ENCODE assay signal across 8 cellular contexts in the genomic region with DNA sequence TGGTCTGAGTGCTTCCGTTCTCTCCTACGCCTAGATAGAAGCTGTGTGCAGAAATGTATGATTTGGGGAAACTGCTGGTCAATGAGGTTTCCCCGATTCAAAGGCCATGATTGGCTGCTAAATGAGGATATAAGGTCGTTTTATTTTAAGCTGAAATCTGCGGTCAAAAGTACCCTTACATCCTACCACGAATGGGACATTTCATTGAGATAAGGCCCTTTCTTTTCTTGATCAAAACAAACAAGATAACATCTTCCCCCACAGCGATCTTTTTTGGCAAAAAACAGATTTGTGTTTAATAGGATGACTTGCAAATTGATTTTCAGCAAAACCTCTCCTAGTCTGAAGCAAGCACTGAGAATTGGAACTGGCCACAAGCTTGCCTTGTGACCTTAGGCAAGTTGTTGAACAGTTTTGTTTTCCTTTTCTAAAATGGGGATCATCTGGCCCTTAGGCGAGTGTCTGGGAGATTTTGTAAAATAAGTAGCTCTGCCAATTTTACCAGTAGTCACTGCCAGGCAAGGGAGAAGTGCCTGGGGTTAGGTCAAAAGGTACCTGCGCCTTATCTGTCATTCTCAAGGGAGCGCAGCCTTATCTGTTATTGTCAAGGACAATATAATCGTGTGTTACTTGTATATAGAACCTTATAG. TPM values are rescaled to one million over a fixed set of nuclear protein-coding genes. Genes with fewer than 3 reads are reported as not detected.
DNase-seq lines count a peak whose midpoint lies in the region; ATAC-seq and TF ChIP-seq lines count a peak whose summit lies in the region.

No MANE protein-coding gene starts in this region.

- peak; percentile 30 for ATAC-seq in HG03439 (IDR thresholded peaks at IDR 0.05; ENCODE audit: unreplicated experiment)
- no peak for ATAC-seq in WTC11
- ATAC-seq in psoas muscle = peak in 1 of 4 donors; percentile 45

- H3K4me3 Mint-ChIP-seq in WTC11 = peak overlapping the region; percentile 88

- DNase-seq in NCI-H1092 treated with DMSO at 0.1 percent for 48 hours (lab: John Stamatoyannopoulos, UW) = peak; percentile 34
- no peak for DNase-seq in NCI-H1092 (lab: John Stamatoyannopoulos, UW)
- DNase-seq in WTC11 (ENCODE audit: low spot score) = no peak
- DNase-seq in globus pallidus (ENCODE audit: low spot score) = peak; percentile 44
- no peak for DNase-seq in psoas muscle
- no peak for DNase-seq in kidney tubule cell (ENCODE audit: low spot score)
- DNase-seq in activated effector memory CD4-positive, alpha-beta T cell treated with Interleukin-2 at 50 U/mL for 16 hours = no peak

- peaks cover 3% of the 10 kb centered on the region; the same call in 1 of the 2 replicates for H3K36me3 Mint-ChIP-seq in WTC11

- peaks cover 8% of the 10 kb centered on the region for H3K4me1 ChIP-seq in psoas muscle

- peaks cover 53% of the 10 kb centered on the region for H3K4me1 Mint-ChIP-seq in WTC11

- H3K27ac Mint-ChIP-seq in WTC11 = peak overlapping the region; percentile 91

- H3K9me3 ChIP-seq in psoas muscle = no peaks in the 10 kb centered on the region

- POLR2A ChIA-PET in WTC11 (lab: Charles Lee) = interaction anchor here (0.7 kb wide), 1 partner anchor 65 kb away, joined by 5 read pairs; the partner anchor contains the start of gene TRIM25

- peaks cover 5% of the 10 kb centered on the region for H3K9me3 Mint-ChIP-seq in WTC11

- no peak for TF ChIP-seq CTCF in WTC11 (IDR thresholded peaks at IDR 0.05)
- no peak for TF ChIP-seq CTCF in psoas muscle (IDR thresholded peaks at IDR 0.05)

- peak overlapping the region; percentile 53 for H3K27ac ChIP-seq in psoas muscle

- no peaks in the 10 kb centered on the region for H3K27me3 Mint-ChIP-seq in WTC11 (ENCODE audit: low read depth)

- no peaks in the 10 kb centered on the region for H3K27me3 ChIP-seq in psoas muscle (ENCODE audit: insufficient read depth in 3 of 3, low read length in 2 of 3)

- 27 to 46% (median 30%) methylated on average over 11 of the region's 11 CpGs for WGBS in psoas muscle, 3 donors

- peak overlapping the region; percentile 79 for H3K4me3 ChIP-seq in psoas muscle

- CTCF ChIA-PET in WTC11 (lab: Charles Lee) = interaction anchor here (0.6 to 3.4 kb wide), 9 partner anchors 18 to 276 kb away, joined by 3 to 15 read pairs (median 6); partner anchors contain the start of genes AKAP1 and COIL

- intact Hi-C loops in psoas muscle (cut with DNase I) = no loop called here

- peaks cover 0 to 27% of the 10 kb centered on the region in 2 donors for H3K36me3 ChIP-seq in psoas muscle (ENCODE audit: insufficient read depth in 1 of 2, low read depth in 1 of 2)

TF ChIP-seq in WTC11, 78 proteins besides CTCF, POLR2A, EP300 and RAD21 (continues in another document):
- TF ChIP-seq MLX (CRISPR knock-in tag; IDR thresholded peaks at IDR 0.05) (no peak), HMGXB4 (CRISPR knock-in tag; IDR thresholded peaks at IDR 0.05) (no peak), CREM (CRISPR knock-in tag; IDR thresholded peaks at IDR 0.05) (no peak), ZNF671 (CRISPR knock-in tag; IDR thresholded peaks at IDR 0.05) (no peak), NFATC4 (CRISPR knock-in tag; IDR thresholded peaks at IDR 0.05) (no peak), CREB1 (CRISPR knock-in tag; IDR thresholded peaks at IDR 0.05) (no peak), ZNF281 (CRISPR knock-in tag; IDR thresholded peaks at IDR 0.05) (no peak), FOXK1 (CRISPR knock-in tag; IDR thresholded peaks at IDR 0.05) (no peak), ZNF423 (CRISPR knock-in tag; IDR thresholded peaks at IDR 0.05) (no peak)
- TF ChIP-seq, protein P1, sequence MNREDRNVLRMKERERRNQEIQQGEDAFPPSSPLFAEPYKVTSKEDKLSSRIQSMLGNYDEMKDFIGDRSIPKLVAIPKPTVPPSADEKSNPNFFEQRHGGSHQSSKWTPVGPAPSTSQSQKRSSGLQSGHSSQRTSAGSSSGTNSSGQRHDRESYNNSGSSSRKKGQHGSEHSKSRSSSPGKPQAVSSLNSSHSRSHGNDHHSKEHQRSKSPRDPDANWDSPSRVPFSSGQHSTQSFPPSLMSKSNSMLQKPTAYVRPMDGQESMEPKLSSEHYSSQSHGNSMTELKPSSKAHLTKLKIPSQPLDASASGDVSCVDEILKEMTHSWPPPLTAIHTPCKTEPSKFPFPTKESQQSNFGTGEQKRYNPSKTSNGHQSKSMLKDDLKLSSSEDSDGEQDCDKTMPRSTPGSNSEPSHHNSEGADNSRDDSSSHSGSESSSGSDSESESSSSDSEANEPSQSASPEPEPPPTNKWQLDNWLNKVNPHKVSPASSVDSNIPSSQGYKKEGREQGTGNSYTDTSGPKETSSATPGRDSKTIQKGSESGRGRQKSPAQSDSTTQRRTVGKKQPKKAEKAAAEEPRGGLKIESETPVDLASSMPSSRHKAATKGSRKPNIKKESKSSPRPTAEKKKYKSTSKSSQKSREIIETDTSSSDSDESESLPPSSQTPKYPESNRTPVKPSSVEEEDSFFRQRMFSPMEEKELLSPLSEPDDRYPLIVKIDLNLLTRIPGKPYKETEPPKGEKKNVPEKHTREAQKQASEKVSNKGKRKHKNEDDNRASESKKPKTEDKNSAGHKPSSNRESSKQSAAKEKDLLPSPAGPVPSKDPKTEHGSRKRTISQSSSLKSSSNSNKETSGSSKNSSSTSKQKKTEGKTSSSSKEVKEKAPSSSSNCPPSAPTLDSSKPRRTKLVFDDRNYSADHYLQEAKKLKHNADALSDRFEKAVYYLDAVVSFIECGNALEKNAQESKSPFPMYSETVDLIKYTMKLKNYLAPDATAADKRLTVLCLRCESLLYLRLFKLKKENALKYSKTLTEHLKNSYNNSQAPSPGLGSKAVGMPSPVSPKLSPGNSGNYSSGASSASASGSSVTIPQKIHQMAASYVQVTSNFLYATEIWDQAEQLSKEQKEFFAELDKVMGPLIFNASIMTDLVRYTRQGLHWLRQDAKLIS (CRISPR knock-in tag; IDR thresholded peaks at IDR 0.05; ENCODE audit: borderline replicate concordance) = no peak

RNA-seq across cellular contexts. Expression of gene SCPEP1, which starts 0.6 kb away (rescaled TPM):
- total RNA-seq in WTC11 (2021) = 41.3 to 49.3 TPM (median 43.1 TPM) in 3 replicates
- total RNA-seq in psoas muscle = 10 to 100 TPM; 10.3 to 20.8 (median 12.8) TPM
- 10 to 100 TPM in 2 of 3 donors, 1 to 10 TPM in 1; 5.8 to 33.1 (median 10.4) TPM for polyA plus RNA-seq in psoas muscle

RNA-seq across cellular contexts. Expression of gene COIL, which starts 17.7 kb away (rescaled TPM):
- 22.6 to 23.5 TPM (median 23.4 TPM) in 3 replicates for total RNA-seq in WTC11 (2021)
- 10 to 100 TPM in 2 of 4 donors, 1 to 10 TPM in 2; 7.1 to 12.3 (median 9.7) TPM for total RNA-seq in psoas muscle
- 10 to 100 TPM in 1 of 3 donors, 1 to 10 TPM in 2; 6.6 to 11.7 (median 8.4) TPM for polyA plus RNA-seq in psoas muscle

Comparison
In these comparisons a context has a peak if more than half of its experiments do, and no peak if none do; other contexts are left out.
1. DNase-seq: peak in NCI-H1092 treated with DMSO at 0.1 percent for 48 hours (single experiment) and globus pallidus (single experiment); none in NCI-H1092 (single experiment), WTC11 (single experiment), psoas muscle (0 of 2), kidney tubule cell (single experiment) and activated effector memory CD4-positive, alpha-beta T cell treated with Interleukin-2 at 50 U/mL for 16 hours (single experiment).